8 cellular contexts compared by ENCODE assay signal in genomic region chr4:25144870-25145481, GRCh38. TPM values are rescaled to one million over a fixed set of nuclear protein-coding genes. Genes with fewer than 3 reads are reported as not detected.
A peak's percentile ranks its signal among the peaks of the same experiment; 100 is the strongest.
DNase-seq lines count a peak whose midpoint lies in the region; ATAC-seq and TF ChIP-seq lines count a peak whose summit lies in the region.

No MANE protein-coding gene starts in this region.

- peak; percentile 1 for DNase-seq in NCI-H2171 treated with DMSO at 0.1 percent for 48 hours (lab: John Stamatoyannopoulos, UW)
- no peak for DNase-seq in NCI-H2171 (lab: John Stamatoyannopoulos, UW)
- DNase-seq in NCI-H1092 (lab: John Stamatoyannopoulos, UW) = peak; percentile 28
- no peak for DNase-seq in mammary epithelial cell
- no peak for DNase-seq in nephron progenitor cell

- no peak overlapping the region for H3K4me3 ChIP-seq in mammary epithelial cell (replicated peaks in 1 of 3; ENCODE audit: insufficient read depth in 1 of 3, low read depth in 2 of 3, low read length in 3 of 3)

- no peak overlapping the region for H3K4me3 Mint-ChIP-seq in nephron progenitor cell

- H3K27ac Mint-ChIP-seq in nephron progenitor cell = no peak overlapping the region

- BruUV-seq in mammary epithelial cell (replicated peaks; lab: Mats Ljungman, UMichigan) = no TSS peak

- no peaks in the 10 kb centered on the region for H3K9me3 ChIP-seq in mammary epithelial cell (replicated peaks; ENCODE audit: insufficient read depth, low read length)

- H3K27me3 ChIP-seq in mammary epithelial cell (ENCODE audit: insufficient read depth, low read length) = no peaks in the 10 kb centered on the region

- H3K79me2 ChIP-seq in mammary epithelial cell (ENCODE audit: insufficient read depth, low read length) = no peaks in the 10 kb centered on the region

- H3K27me3 Mint-ChIP-seq in nephron progenitor cell (ENCODE audit: low read depth, poor library complexity) = peaks cover 2% of the 10 kb centered on the region

- H4K20me1 ChIP-seq in mammary epithelial cell (ENCODE audit: insufficient read depth, low read length) = no peaks in the 10 kb centered on the region

- in situ Hi-C loops in mammary epithelial cell (cut with MboI; ENCODE audit: low sequenced_read_pairs in 2 of 2) = no loop called here

- TF ChIP-seq CTCF in mammary epithelial cell (conservative IDR thresholded peaks at IDR 0.05 in 1 of 2, IDR thresholded peaks at IDR 0.05 in 1 of 2; ENCODE audit: extremely low read depth in 1 of 2, insufficient read depth in 1 of 2, low read depth in 1 of 2, low read length in 2 of 2) (peak; percentile 54 to 67), nephron progenitor cell (IDR thresholded peaks at IDR 0.05) (peak; percentile 40)

- dilution Hi-C loops in mammary epithelial cell (cut with HindIII; ENCODE audit: low sequenced_read_pairs) = no loop called here

- H3K27ac ChIP-seq in mammary epithelial cell (ENCODE audit: insufficient read depth, low read depth, low read length) = no peak overlapping the region

- H3K9ac ChIP-seq in mammary epithelial cell (ENCODE audit: insufficient read depth, low read length) = no peak overlapping the region

- H3K4me1 Mint-ChIP-seq in nephron progenitor cell = no peaks in the 10 kb centered on the region

- intact Hi-C loops in mammary epithelial cell (cut with micrococcal nuclease) = loop anchor here (5.0 to 10.0 kb wide), 2 partner anchors 163 to 660 kb away; no protein-coding TSS in a partner anchor

- H3K36me3 Mint-ChIP-seq in nephron progenitor cell (ENCODE audit: low read depth) = no peaks in the 10 kb centered on the region

- no peak overlapping the region for H3K4me2 ChIP-seq in mammary epithelial cell (ENCODE audit: insufficient read depth, low read depth, low read length)

- ATAC-seq in GM18858 (IDR thresholded peaks at IDR 0.05; ENCODE audit: unreplicated experiment) = no peak
- no peak for ATAC-seq in GM18870 (IDR thresholded peaks at IDR 0.05; ENCODE audit: unreplicated experiment)
- ATAC-seq in GM21360 (IDR thresholded peaks at IDR 0.05; ENCODE audit: unreplicated experiment) = no peak

- H3K36me3 ChIP-seq in mammary epithelial cell (ENCODE audit: insufficient read depth, low read length) = no peaks in the 10 kb centered on the region

- CTCF ChIA-PET in mammary epithelial cell (lab: Charles Lee; ENCODE audit: low non-redundant PET) = interaction anchor here (0.6 to 0.8 kb wide), 2 partner anchors 17 to 232 kb away, joined by 3 to 4 read pairs; no protein-coding TSS in a partner anchor

- H3K4me1 ChIP-seq in mammary epithelial cell (ENCODE audit: insufficient read depth, low read length) = no peaks in the 10 kb centered on the region

- H3K9me3 Mint-ChIP-seq in nephron progenitor cell = no peaks in the 10 kb centered on the region

- WGBS in mammary epithelial cell (ENCODE audit: low coverage, missing lambda C conversion rate) = 0% methylated on average over 1 of the region's 1 CpG

- H2AFZ ChIP-seq in mammary epithelial cell (ENCODE audit: low read depth, low read length) = no peak overlapping the region

RNA-seq across cellular contexts. Expression of gene SEPSECS, which starts 15.3 kb away (rescaled TPM):
- 1 to 10 TPM; 7.8 to 8.8 TPM for total RNA-seq in mammary epithelial cell
- polyA plus RNA-seq in mammary epithelial cell = 2.7 TPM
- polyA minus RNA-seq in mammary epithelial cell = 8.1 TPM

Comparison
In these comparisons a context has a peak if more than half of its experiments do, and no peak if none do; other contexts are left out.
1. DNase-seq: peak in NCI-H2171 treated with DMSO at 0.1 percent for 48 hours (single experiment) and NCI-H1092 (single experiment); none in NCI-H2171 (single experiment), mammary epithelial cell (single experiment) and nephron progenitor cell (single experiment).